Comparison of ENCODE assay signal across 16 cellular contexts in genomic region chr16:75758215-75758614, GRCh38. TPM values are rescaled to one million over a fixed set of nuclear protein-coding genes. Genes with fewer than 3 reads are reported as not detected.
A peak's percentile ranks its signal among the peaks of the same experiment; 100 is the strongest.
DNase-seq lines count a peak whose midpoint lies in the region; ATAC-seq and TF ChIP-seq lines count a peak whose summit lies in the region.
"Had no signal": no experiment of that assay in that cellular context is flagged by ENCODE, and none has a peak within 500 bp of the region (broad histone marks: within the 10 kb centered on the region; RNA-seq: fewer than 3 reads in every experiment).

No MANE protein-coding gene starts in this region.

- DNase-seq in activated CD8-positive, alpha-beta T cell treated with anti-CD3 and anti-CD28 coated beads for 36 hours = peak; percentile 6
- DNase-seq in activated CD8-positive, alpha-beta T cell treated with anti-CD3 and anti-CD28 coated beads, Interleukin-2, amount 10 ng/mL, durations not matched to agents 7 days and 5 days = no peak
- peak; percentile 88 for DNase-seq in astrocyte of the cerebellum (ENCODE audit: low read depth)
- DNase-seq in sciatic nerve (ENCODE audit: low spot score) = no peak
- DNase-seq in SIG-M5 (lab: John Stamatoyannopoulos, UW) = no peak
- DNase-seq: activated CD4-positive, alpha-beta T cell treated with anti-CD3 and anti-CD28 coated beads, Interleukin-2, amount 10 ng/mL, durations not matched to agents 24 days and 14 days; activated gamma-delta T cell; pancreas; T-cell had no signal

- CTCF ChIA-PET in activated CD8-positive, alpha-beta T cell treated with anti-CD3 and anti-CD28 coated beads for 36 hours (lab: Charles Lee) = no interaction called here
- CTCF ChIA-PET in activated CD8-positive, alpha-beta T cell treated with anti-CD3 and anti-CD28 coated beads, Interleukin-2, amount 10 ng/mL, durations not matched to agents 7 days and 5 days (lab: Charles Lee) = no interaction called here

- H3K4me3 Mint-ChIP-seq in activated CD8-positive, alpha-beta T cell treated with anti-CD3 and anti-CD28 coated beads for 36 hours = no peak overlapping the region
- no peak overlapping the region for H3K4me3 Mint-ChIP-seq in activated CD8-positive, alpha-beta T cell treated with anti-CD3 and anti-CD28 coated beads, Interleukin-2, amount 10 ng/mL, durations not matched to agents 7 days and 5 days
- H3K4me3 Mint-ChIP-seq: activated CD4-positive, alpha-beta T cell treated with anti-CD3 and anti-CD28 coated beads, Interleukin-2, amount 10 ng/mL, durations not matched to agents 24 days and 14 days; central memory CD8-positive, alpha-beta T cell; T-cell had no signal

- H3K27me3 Mint-ChIP-seq in activated CD8-positive, alpha-beta T cell treated with anti-CD3 and anti-CD28 coated beads for 36 hours = peaks cover 2% of the 10 kb centered on the region
- peaks cover 3% of the 10 kb centered on the region for H3K27me3 Mint-ChIP-seq in activated CD8-positive, alpha-beta T cell treated with anti-CD3 and anti-CD28 coated beads, Interleukin-2, amount 10 ng/mL, durations not matched to agents 7 days and 5 days (ENCODE audit: low read depth)

- peaks cover 14% of the 10 kb centered on the region for H3K4me1 Mint-ChIP-seq in activated CD8-positive, alpha-beta T cell treated with anti-CD3 and anti-CD28 coated beads for 36 hours (ENCODE audit: low read depth)
- peaks cover 2% of the 10 kb centered on the region for H3K4me1 Mint-ChIP-seq in activated CD8-positive, alpha-beta T cell treated with anti-CD3 and anti-CD28 coated beads, Interleukin-2, amount 10 ng/mL, durations not matched to agents 7 days and 5 days (ENCODE audit: low read depth)
- H3K4me1 Mint-ChIP-seq: central memory CD8-positive, alpha-beta T cell had no signal

- peak; percentile 23 for ATAC-seq in activated CD8-positive, alpha-beta T cell treated with anti-CD3 and anti-CD28 coated beads for 36 hours
- no peak for ATAC-seq in activated CD8-positive, alpha-beta T cell treated with anti-CD3 and anti-CD28 coated beads, Interleukin-2, amount 10 ng/mL, durations not matched to agents 7 days and 5 days
- ATAC-seq in HG03060 (IDR thresholded peaks at IDR 0.05; ENCODE audit: low read depth, unreplicated experiment) (peak; percentile 28), sciatic nerve (peak; percentile 67), GM21825 (IDR thresholded peaks at IDR 0.05; ENCODE audit: unreplicated experiment) (no peak), GM19455 (IDR thresholded peaks at IDR 0.05; ENCODE audit: unreplicated experiment) (no peak)
- ATAC-seq: A549, pancreas, T-cell had no signal

- H3K36me3 Mint-ChIP-seq in activated CD8-positive, alpha-beta T cell treated with anti-CD3 and anti-CD28 coated beads for 36 hours (ENCODE audit: low read depth) = no peaks in the 10 kb centered on the region
- H3K36me3 Mint-ChIP-seq in activated CD8-positive, alpha-beta T cell treated with anti-CD3 and anti-CD28 coated beads, Interleukin-2, amount 10 ng/mL, durations not matched to agents 7 days and 5 days (ENCODE audit: low read depth) = no peaks in the 10 kb centered on the region
- H3K36me3 Mint-ChIP-seq: T-cell had no signal

- H3K4me3 ChIP-seq in astrocyte of the cerebellum (ENCODE audit: low read depth, low read length) = no peak overlapping the region
- H3K4me3 ChIP-seq: A549, pancreas had no signal

- POLR2A ChIA-PET in activated CD8-positive, alpha-beta T cell treated with anti-CD3 and anti-CD28 coated beads for 36 hours (lab: Charles Lee) = no interaction called here
- POLR2A ChIA-PET in activated CD8-positive, alpha-beta T cell treated with anti-CD3 and anti-CD28 coated beads, Interleukin-2, amount 10 ng/mL, durations not matched to agents 7 days and 5 days (lab: Charles Lee) = no interaction called here

- TF ChIP-seq CTCF in activated CD8-positive, alpha-beta T cell treated with anti-CD3 and anti-CD28 coated beads for 36 hours (IDR thresholded peaks at IDR 0.05) = no peak
- no peak for TF ChIP-seq CTCF in astrocyte of the cerebellum (IDR thresholded peaks at IDR 0.05; ENCODE audit: low read depth, low read length, missing control alignments)

- intact Hi-C loops in activated CD8-positive, alpha-beta T cell treated with anti-CD3 and anti-CD28 coated beads for 36 hours (cut with micrococcal nuclease) = no loop called here
- intact Hi-C loops in sciatic nerve (cut with DNase I) = no loop called here

- H3K9me3 Mint-ChIP-seq in activated CD8-positive, alpha-beta T cell treated with anti-CD3 and anti-CD28 coated beads for 36 hours = no peaks in the 10 kb centered on the region
- H3K9me3 Mint-ChIP-seq in activated CD8-positive, alpha-beta T cell treated with anti-CD3 and anti-CD28 coated beads, Interleukin-2, amount 10 ng/mL, durations not matched to agents 7 days and 5 days (ENCODE audit: insufficient read depth) = no peaks in the 10 kb centered on the region
- H3K9me3 Mint-ChIP-seq: activated CD4-positive, alpha-beta T cell treated with anti-CD3 and anti-CD28 coated beads, Interleukin-2, amount 10 ng/mL, durations not matched to agents 24 days and 14 days; central memory CD8-positive, alpha-beta T cell; T-cell had no signal

- H3K27ac Mint-ChIP-seq in activated CD8-positive, alpha-beta T cell treated with anti-CD3 and anti-CD28 coated beads for 36 hours = no peak overlapping the region
- H3K27ac Mint-ChIP-seq in activated CD8-positive, alpha-beta T cell treated with anti-CD3 and anti-CD28 coated beads, Interleukin-2, amount 10 ng/mL, durations not matched to agents 7 days and 5 days = no peak overlapping the region
- H3K27ac Mint-ChIP-seq: activated CD4-positive, alpha-beta T cell treated with anti-CD3 and anti-CD28 coated beads, Interleukin-2, amount 10 ng/mL, durations not matched to agents 24 days and 14 days; T-cell had no signal

- in situ Hi-C loops in astrocyte of the cerebellum (cut with HindIII; ENCODE audit: low sequenced_read_pairs) = loop anchor here (25.0 kb wide), 1 partner anchor 296 kb away; the partner anchor contains the start of gene TMEM170A

RNA-seq across cellular contexts. Expression of gene CPHXL, which starts 31.9 kb away (rescaled TPM):
- total RNA-seq in activated CD8-positive, alpha-beta T cell treated with anti-CD3 and anti-CD28 coated beads for 36 hours = not detected
- total RNA-seq in activated CD8-positive, alpha-beta T cell treated with anti-CD3 and anti-CD28 coated beads, Interleukin-2, amount 10 ng/mL, durations not matched to agents 7 days and 5 days = not detected
- not detected for total RNA-seq in sciatic nerve
- total RNA-seq: activated CD4-positive, alpha-beta T cell treated with anti-CD3 and anti-CD28 coated beads, Interleukin-2, amount 10 ng/mL, durations not matched to agents 24 days and 14 days; epithelial cell of proximal tubule; mesenteric fat pad; pancreas; T-cell had no signal

RNA-seq across cellular contexts. Expression of gene DUXB, which starts 57.0 kb away (rescaled TPM):
- not detected for total RNA-seq in activated CD8-positive, alpha-beta T cell treated with anti-CD3 and anti-CD28 coated beads for 36 hours
- total RNA-seq in activated CD8-positive, alpha-beta T cell treated with anti-CD3 and anti-CD28 coated beads, Interleukin-2, amount 10 ng/mL, durations not matched to agents 7 days and 5 days = not detected
- not detected for total RNA-seq in sciatic nerve
- total RNA-seq: activated CD4-positive, alpha-beta T cell treated with anti-CD3 and anti-CD28 coated beads, Interleukin-2, amount 10 ng/mL, durations not matched to agents 24 days and 14 days; epithelial cell of proximal tubule; mesenteric fat pad; pancreas; T-cell had no signal

Comparison
In these comparisons a context has a peak if more than half of its experiments do, and no peak if none do; other contexts are left out.
1. ATAC-seq: peak in activated CD8-positive, alpha-beta T cell treated with anti-CD3 and anti-CD28 coated beads for 36 hours (single experiment), HG03060 (single experiment) and sciatic nerve (single experiment); none in activated CD8-positive, alpha-beta T cell treated with anti-CD3 and anti-CD28 coated beads, Interleukin-2, amount 10 ng/mL, durations not matched to agents 7 days and 5 days (single experiment), GM21825 (single experiment) and GM19455 (single experiment).
2. DNase-seq: peak in activated CD8-positive, alpha-beta T cell treated with anti-CD3 and anti-CD28 coated beads for 36 hours (single experiment) and astrocyte of the cerebellum (single experiment); none in activated CD8-positive, alpha-beta T cell treated with anti-CD3 and anti-CD28 coated beads, Interleukin-2, amount 10 ng/mL, durations not matched to agents 7 days and 5 days (single experiment), sciatic nerve (single experiment) and SIG-M5 (single experiment).